ENCODE assay signal across 9 cellular contexts in genomic region chr16:57544129-57544653, GRCh38. TPM values are rescaled to one million over a fixed set of nuclear protein-coding genes. Genes with fewer than 3 reads are reported as not detected.
DNase-seq lines count a peak whose midpoint lies in the region; ATAC-seq and TF ChIP-seq lines count a peak whose summit lies in the region.
"Had no signal": no experiment of that assay in that cellular context is flagged by ENCODE, and none has a peak within 500 bp of the region (broad histone marks: within the 10 kb centered on the region; RNA-seq: fewer than 3 reads in every experiment).

No MANE protein-coding gene starts in this region.

- H3K4me3 ChIP-seq in CD4-positive, CD25-positive, alpha-beta regulatory T cell (ENCODE audit: low read depth, low read length) = no peak overlapping the region
- no peak overlapping the region for H3K4me3 ChIP-seq in tibial nerve

- H3K27me3 ChIP-seq in CD4-positive, CD25-positive, alpha-beta regulatory T cell (ENCODE audit: control insufficient read depth, insufficient read depth, low read length) = no peaks in the 10 kb centered on the region
- H3K27me3 ChIP-seq in tibial nerve = peaks cover 0 to 9% of the 10 kb centered on the region in 2 donors

- H3K27me3 Mint-ChIP-seq in CD4-positive, CD25-positive, alpha-beta regulatory T cell = peaks cover under 1% of the 10 kb centered on the region
- no peaks in the 10 kb centered on the region for H3K27me3 Mint-ChIP-seq in T-helper 2 cell treated with Interferon-gamma antibody and Interleukin-4, amounts not matched to agents 5 μg/mL and 100 μg/mL, for 36 hours (ENCODE audit: low read depth)

- no peaks in the 10 kb centered on the region for H3K36me3 Mint-ChIP-seq in CD4-positive, CD25-positive, alpha-beta regulatory T cell
- H3K36me3 Mint-ChIP-seq in T-helper 2 cell treated with Interferon-gamma antibody and Interleukin-4, amounts not matched to agents 5 μg/mL and 100 μg/mL, for 36 hours (ENCODE audit: low read depth) = no peaks in the 10 kb centered on the region

- H3K9me3 ChIP-seq in CD4-positive, CD25-positive, alpha-beta regulatory T cell (ENCODE audit: control insufficient read depth in 2 of 2, low read length in 2 of 2) = no peaks in the 10 kb centered on the region
- no peaks in the 10 kb centered on the region for H3K9me3 ChIP-seq in tibial nerve

- 69 to 72% methylated on average over 4 of the region's 4 CpGs for WGBS in tibial nerve, 2 donors

- H3K27ac ChIP-seq in CD4-positive, CD25-positive, alpha-beta regulatory T cell (ENCODE audit: insufficient read depth, low read length, poor library complexity, severe bottlenecking) = no peak overlapping the region
- H3K27ac ChIP-seq in tibial nerve = no peak overlapping the region

- no peaks in the 10 kb centered on the region for H3K4me1 ChIP-seq in CD4-positive, CD25-positive, alpha-beta regulatory T cell (ENCODE audit: control insufficient read depth, insufficient read depth, low read length, poor library complexity, severe bottlenecking)
- H3K4me1 ChIP-seq in tibial nerve = no peaks in the 10 kb centered on the region

- peak overlapping the region in 1 of 4 donors; percentile 49 for H3K4me3 Mint-ChIP-seq in CD4-positive, CD25-positive, alpha-beta regulatory T cell
- H3K4me3 Mint-ChIP-seq in T-helper 2 cell treated with Interferon-gamma antibody and Interleukin-4, amounts not matched to agents 5 μg/mL and 100 μg/mL, for 36 hours = peak overlapping the region; percentile 46
- H3K4me3 Mint-ChIP-seq: nephron had no signal

- peaks cover under 1 to 25% (median 2%) of the 10 kb centered on the region in 4 donors for H3K4me1 Mint-ChIP-seq in CD4-positive, CD25-positive, alpha-beta regulatory T cell
- H3K4me1 Mint-ChIP-seq in T-helper 2 cell treated with Interferon-gamma antibody and Interleukin-4, amounts not matched to agents 5 μg/mL and 100 μg/mL, for 36 hours (ENCODE audit: low read depth) = peaks cover 39% of the 10 kb centered on the region

- TF ChIP-seq POLR2A in tibial nerve (IDR thresholded peaks at IDR 0.05) = no peak

- peak overlapping the region in 2 of 3 donors; percentile 29 to 77 for H3K27ac Mint-ChIP-seq in CD4-positive, CD25-positive, alpha-beta regulatory T cell
- H3K27ac Mint-ChIP-seq in T-helper 2 cell treated with Interferon-gamma antibody and Interleukin-4, amounts not matched to agents 5 μg/mL and 100 μg/mL, for 36 hours = peak overlapping the region; percentile 27
- H3K27ac Mint-ChIP-seq: nephron had no signal

- H3K9me3 Mint-ChIP-seq in CD4-positive, CD25-positive, alpha-beta regulatory T cell = no peaks in the 10 kb centered on the region
- H3K9me3 Mint-ChIP-seq in T-helper 2 cell treated with Interferon-gamma antibody and Interleukin-4, amounts not matched to agents 5 μg/mL and 100 μg/mL, for 36 hours = no peaks in the 10 kb centered on the region
- H3K9me3 Mint-ChIP-seq: nephron had no signal

- TF ChIP-seq EP300 in tibial nerve (IDR thresholded peaks at IDR 0.05) = peak in 1 of 2 donors; percentile 10

- peak; percentile 62 to 65 for ATAC-seq in CD4-positive, CD25-positive, alpha-beta regulatory T cell (ENCODE audit: low read depth in 2 of 2)
- ATAC-seq in GM19043 (IDR thresholded peaks at IDR 0.05; ENCODE audit: low read depth, unreplicated experiment) (peak; percentile 82), HG03095 (IDR thresholded peaks at IDR 0.05; ENCODE audit: unreplicated experiment) (peak; percentile 75)

- H3K36me3 ChIP-seq in CD4-positive, CD25-positive, alpha-beta regulatory T cell (ENCODE audit: control insufficient read depth, insufficient read depth, low read length) = no peaks in the 10 kb centered on the region
- H3K36me3 ChIP-seq in tibial nerve = no peaks in the 10 kb centered on the region

- no peak for TF ChIP-seq CTCF in tibial nerve (IDR thresholded peaks at IDR 0.05)

- DNase-seq in CD4-positive, CD25-positive, alpha-beta regulatory T cell = no peak
- peak; percentile 56 for DNase-seq in T-helper 2 cell treated with Interferon-gamma antibody and Interleukin-4, amounts not matched to agents 5 μg/mL and 100 μg/mL, for 36 hours (ENCODE audit: low spot score)
- DNase-seq in mesenteric fat pad (ENCODE audit: low spot score) = peak; percentile 64
- no peak for DNase-seq in COR-L47 (lab: John Stamatoyannopoulos, UW)
- no peak for DNase-seq in tibial nerve (ENCODE audit: low spot score in 2 of 2)
- no peak for DNase-seq in GOT3 (lab: John Stamatoyannopoulos, UW)

RNA-seq across cellular contexts. Expression of gene ADGRG5, which starts 1.7 kb away (rescaled TPM):
- 0.72 TPM for total RNA-seq in CD4-positive, CD25-positive, alpha-beta regulatory T cell
- polyA plus RNA-seq in CD4-positive, CD25-positive, alpha-beta regulatory T cell = 1 to 10 TPM in 1 of 4 donors, under 1 TPM in 3; 0.26 to 1.1 (median 0.51) TPM
- 0.10 TPM for total RNA-seq in mesenteric fat pad
- 1 to 10 TPM in 2 of 4 donors, under 1 TPM in 1, not detected in 1; 0.22 to 3.3 (median 1.2) TPM for total RNA-seq in tibial nerve

RNA-seq across cellular contexts. Expression of gene CCDC102A, which starts 7.8 kb away (rescaled TPM):
- 4.7 TPM for total RNA-seq in CD4-positive, CD25-positive, alpha-beta regulatory T cell
- 1 to 10 TPM; 1.9 to 4.0 (median 2.8) TPM for polyA plus RNA-seq in CD4-positive, CD25-positive, alpha-beta regulatory T cell
- total RNA-seq in mesenteric fat pad (5.0 TPM), tibial nerve (10 to 100 TPM; 17.4 to 30.4 (median 24.5) TPM)

RNA-seq across cellular contexts. Expression of gene DOK4, which starts 57.9 kb away (rescaled TPM):
- 1.8 TPM for total RNA-seq in CD4-positive, CD25-positive, alpha-beta regulatory T cell
- 1 to 10 TPM in 3 of 4 donors, under 1 TPM in 1; 0.99 to 1.4 (median 1.1) TPM for polyA plus RNA-seq in CD4-positive, CD25-positive, alpha-beta regulatory T cell
- total RNA-seq in mesenteric fat pad (7.3 TPM), tibial nerve (10 to 100 TPM; 22.8 to 33.1 (median 29.1) TPM)

Comparison
In these comparisons a context has a peak if more than half of its experiments do, and no peak if none do; other contexts are left out.
1. DNase-seq: peak in T-helper 2 cell treated with Interferon-gamma antibody and Interleukin-4, amounts not matched to agents 5 μg/mL and 100 μg/mL, for 36 hours (single experiment) and mesenteric fat pad (single experiment); none in CD4-positive, CD25-positive, alpha-beta regulatory T cell (0 of 3), COR-L47 (single experiment), tibial nerve (0 of 2) and GOT3 (single experiment).
2. Peak in every context shown above with its lines, with median percentiles within 50 percentile points of each other: ATAC-seq.